19 cellular contexts compared by ENCODE assay signal in the genomic region with DNA sequence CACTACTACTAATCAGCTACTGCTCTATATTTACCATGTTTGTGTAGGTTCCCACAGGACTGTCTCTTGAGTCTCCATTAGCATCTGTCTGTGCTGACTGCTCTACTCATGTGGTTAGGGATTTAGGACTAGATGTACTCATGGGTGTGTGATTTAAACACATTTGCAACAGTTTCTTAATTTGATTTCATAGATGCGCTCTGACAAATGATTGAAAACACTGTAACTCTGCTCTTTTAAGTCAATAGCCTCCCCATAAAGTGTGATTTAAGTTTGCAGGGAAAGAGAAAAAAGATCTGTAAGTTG.
DNase-seq lines count a peak whose midpoint lies in the region; ATAC-seq and TF ChIP-seq lines count a peak whose summit lies in the region.
"Had no signal": no experiment of that assay in that cellular context is flagged by ENCODE, and none has a peak within 500 bp of the region (broad histone marks: within the 10 kb centered on the region; RNA-seq: fewer than 3 reads in every experiment).

No MANE protein-coding gene starts in this region.

- H3K36me3 ChIP-seq in BE2C, result no peaks in the 10 kb centered on the region
- no peaks in the 10 kb centered on the region for H3K36me3 ChIP-seq in SK-N-SH (replicated peaks in 1 of 2; ENCODE audit: control insufficient read depth in 1 of 2, insufficient read depth in 2 of 2, low read length in 1 of 2)
- no peaks in the 10 kb centered on the region for H3K36me3 ChIP-seq in CD4-positive, alpha-beta memory T cell (ENCODE audit: insufficient read depth, low read length)

- DNase-seq in BE2C (peak; percentile 37), NCI-H774 (lab: John Stamatoyannopoulos, UW) (peak; percentile 13), SK-N-SH (peak; percentile 33), glutamatergic neuron (no peak), CD14-positive monocyte (ENCODE audit: low spot score) (no peak)
- DNase-seq in CD4-positive, alpha-beta memory T cell, result no peak
- DNase-seq in stimulated activated CD4-positive, alpha-beta T cell treated with anti-CD3 and anti-CD28 coated beads, Interleukin-2, amount 100 ng/mL, for 24 hours, result no peak
- DNase-seq: CD8-positive, alpha-beta T cell; H7; HFFc6; NCI-H187; NCI-H2107; NCI-H345; NCI-H524 treated with DMSO at 0.1 percent for 48 hours; SIG-M5 had no signal

- H3K27me3 ChIP-seq in BE2C (no peaks in the 10 kb centered on the region), SK-N-SH (ENCODE audit: insufficient read depth) (no peaks in the 10 kb centered on the region)
- no peaks in the 10 kb centered on the region for H3K27me3 ChIP-seq in CD4-positive, alpha-beta memory T cell (ENCODE audit: insufficient read depth, low read length)

- no peaks in the 10 kb centered on the region for H3K27me3 Mint-ChIP-seq in glutamatergic neuron (ENCODE audit: unreplicated experiment)
- H3K27me3 Mint-ChIP-seq in CD4-positive, alpha-beta memory T cell, result no peaks in the 10 kb centered on the region
- peaks cover 0 to 2% (median 0%) of the 10 kb centered on the region in 3 donors for H3K27me3 Mint-ChIP-seq in CD14-positive monocyte (ENCODE audit: low read depth in 3 of 3)
- H3K27me3 Mint-ChIP-seq: B cell had no signal

- H3K4me3 ChIP-seq in BE2C (ENCODE audit: low read depth, low read length), result no peak overlapping the region
- no peak overlapping the region for H3K4me3 ChIP-seq in SK-N-SH (ENCODE audit: low read depth in 2 of 2, low read length in 1 of 2)
- H3K4me3 ChIP-seq in CD4-positive, alpha-beta memory T cell (ENCODE audit: low read length in 2 of 2), result no peak overlapping the region
- H3K4me3 ChIP-seq: K562 had no signal

- H3K4me1 Mint-ChIP-seq in glutamatergic neuron (ENCODE audit: low read depth, unreplicated experiment), result peaks cover 9% of the 10 kb centered on the region
- H3K4me1 Mint-ChIP-seq in CD4-positive, alpha-beta memory T cell, result no peaks in the 10 kb centered on the region
- H3K4me1 Mint-ChIP-seq in CD14-positive monocyte, result no peaks in the 10 kb centered on the region
- H3K4me1 Mint-ChIP-seq: B cell had no signal

- H3K27ac ChIP-seq in SK-N-SH (ENCODE audit: low read depth in 2 of 2, low read length in 1 of 2), result peak overlapping the region in 1 of 2 experiments; percentile 77; a peak in 2 of 4 replicates
- H3K27ac ChIP-seq in CD4-positive, alpha-beta memory T cell (ENCODE audit: low read depth, low read length), result no peak overlapping the region
- H3K27ac ChIP-seq: RWPE1 had no signal

- CTCF ChIA-PET in SK-N-SH (lab: Yijun Ruan, JAX), result interaction anchor here (1.4 kb wide), 1 partner anchor 56 kb away, joined by 3 read pairs; no protein-coding TSS in a partner anchor
- CTCF ChIA-PET in CD4-positive, alpha-beta memory T cell (lab: Charles Lee; ENCODE audit: partially characterized antibody), result no interaction called here

- H3K4me1 ChIP-seq in BE2C (peaks cover 9% of the 10 kb centered on the region), SK-N-SH (ENCODE audit: control insufficient read depth in 1 of 2, insufficient read depth in 2 of 2, low read depth in 1 of 2, low read length in 1 of 2) (peaks cover 0 to 6% of the 10 kb centered on the region in 2 experiments; a peak in 2 of 4 replicates)
- no peaks in the 10 kb centered on the region for H3K4me1 ChIP-seq in CD4-positive, alpha-beta memory T cell (ENCODE audit: insufficient read depth, low read length)

- 28% methylated on average over 1 of the region's 1 CpG for WGBS in SK-N-SH (ENCODE audit: low lambda C conversion rate)

- H4K20me1 ChIP-seq in SK-N-SH (ENCODE audit: insufficient read depth), result no peaks in the 10 kb centered on the region

- peak overlapping the region; percentile 3 for H3K4me3 Mint-ChIP-seq in glutamatergic neuron (ENCODE audit: unreplicated experiment)
- H3K4me3 Mint-ChIP-seq in CD4-positive, alpha-beta memory T cell, result no peak overlapping the region
- no peak overlapping the region for H3K4me3 Mint-ChIP-seq in CD14-positive monocyte
- H3K4me3 Mint-ChIP-seq: B cell; CD8-positive, alpha-beta T cell; HFFc6 had no signal

- TF ChIP-seq CTCF in BE2C (IDR thresholded peaks at IDR 0.05; ENCODE audit: low read depth, low read length), result no peak
- TF ChIP-seq CTCF in SK-N-SH (IDR thresholded peaks at IDR 0.05), result no peak
- no peak for TF ChIP-seq CTCF in glutamatergic neuron (IDR thresholded peaks at IDR 0.05; ENCODE audit: partially characterized antibody, unreplicated experiment)
- no peak for TF ChIP-seq CTCF in CD14-positive monocyte (IDR thresholded peaks at IDR 0.05)

- H2AFZ ChIP-seq in SK-N-SH (ENCODE audit: low read depth), result peak overlapping the region; percentile 17; the same call in 1 of the 2 replicates

- POLR2A ChIA-PET in SK-N-SH (lab: Yijun Ruan, JAX), result no interaction called here
- POLR2A ChIA-PET in CD4-positive, alpha-beta memory T cell (lab: Charles Lee; ENCODE audit: partially characterized antibody), result no interaction called here

- H3F3A ChIP-seq in SK-N-SH (replicated peaks; ENCODE audit: insufficient read depth), result no peaks in the 10 kb centered on the region

- H3K4me2 ChIP-seq in SK-N-SH, result no peak overlapping the region

- H3K36me3 Mint-ChIP-seq in glutamatergic neuron (ENCODE audit: unreplicated experiment) (peaks cover 8% of the 10 kb centered on the region), CD14-positive monocyte (no peaks in the 10 kb centered on the region)
- no peaks in the 10 kb centered on the region for H3K36me3 Mint-ChIP-seq in CD4-positive, alpha-beta memory T cell
- H3K36me3 Mint-ChIP-seq: CD8-positive, alpha-beta T cell had no signal

- H3K9me3 Mint-ChIP-seq in glutamatergic neuron (ENCODE audit: unreplicated experiment) (no peaks in the 10 kb centered on the region), CD14-positive monocyte (peaks cover 2 to 13% (median 8%) of the 10 kb centered on the region in 7 donors)
- peaks cover 3 to 10% (median 6%) of the 10 kb centered on the region in 8 donors for H3K9me3 Mint-ChIP-seq in CD4-positive, alpha-beta memory T cell
- H3K9me3 Mint-ChIP-seq: HFFc6 had no signal

- H3K79me2 ChIP-seq in SK-N-SH (ENCODE audit: insufficient read depth), result no peaks in the 10 kb centered on the region

- no peak for ATAC-seq in GM19351 (IDR thresholded peaks at IDR 0.05; ENCODE audit: unreplicated experiment)
- ATAC-seq: CD8-positive, alpha-beta T cell; K562 had no signal

- TF ChIP-seq RAD21 in SK-N-SH (IDR thresholded peaks at IDR 0.05; ENCODE audit: low read length), result no peak

- no peak overlapping the region for H3K27ac Mint-ChIP-seq in glutamatergic neuron (ENCODE audit: unreplicated experiment)
- H3K27ac Mint-ChIP-seq in CD4-positive, alpha-beta memory T cell, result no peak overlapping the region
- no peak overlapping the region for H3K27ac Mint-ChIP-seq in CD14-positive monocyte
- H3K27ac Mint-ChIP-seq: B cell; CD8-positive, alpha-beta T cell; HFFc6 had no signal

- H3K9me3 ChIP-seq in BE2C (no peaks in the 10 kb centered on the region; the same call in 1 of the 2 replicates), SK-N-SH (no peaks in the 10 kb centered on the region)
- no peaks in the 10 kb centered on the region for H3K9me3 ChIP-seq in CD4-positive, alpha-beta memory T cell (ENCODE audit: control insufficient read depth in 1 of 2, low read length in 2 of 2)

- no peak for TF ChIP-seq EP300 in SK-N-SH (IDR thresholded peaks at IDR 0.05; ENCODE audit: borderline replicate concordance in 1 of 2, low read depth in 1 of 2, low read length in 1 of 2)

- intact Hi-C loops in CD4-positive, alpha-beta memory T cell (cut with micrococcal nuclease), result no loop called here
- intact Hi-C loops in CD14-positive monocyte (cut with micrococcal nuclease), result no loop called here

- no peaks in the 10 kb centered on the region for H3K9me2 ChIP-seq in SK-N-SH

- H3K9ac ChIP-seq in SK-N-SH, result no peak overlapping the region

TF ChIP-seq in SK-N-SH, 30 proteins besides CTCF, POLR2A, EP300 and RAD21:
- TF ChIP-seq, protein P1, sequence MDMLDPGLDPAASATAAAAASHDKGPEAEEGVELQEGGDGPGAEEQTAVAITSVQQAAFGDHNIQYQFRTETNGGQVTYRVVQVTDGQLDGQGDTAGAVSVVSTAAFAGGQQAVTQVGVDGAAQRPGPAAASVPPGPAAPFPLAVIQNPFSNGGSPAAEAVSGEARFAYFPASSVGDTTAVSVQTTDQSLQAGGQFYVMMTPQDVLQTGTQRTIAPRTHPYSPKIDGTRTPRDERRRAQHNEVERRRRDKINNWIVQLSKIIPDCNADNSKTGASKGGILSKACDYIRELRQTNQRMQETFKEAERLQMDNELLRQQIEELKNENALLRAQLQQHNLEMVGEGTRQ (IDR thresholded peaks at IDR 0.05; ENCODE audit: borderline replicate concordance, low read depth, low read length), result no peak

Comparison
In these comparisons a context has a peak if more than half of its experiments do, and no peak if none do; other contexts are left out.
1. DNase-seq: peak in BE2C (single experiment), NCI-H774 (single experiment) and SK-N-SH (single experiment); none in glutamatergic neuron (single experiment), CD4-positive, alpha-beta memory T cell (0 of 5), stimulated activated CD4-positive, alpha-beta T cell treated with anti-CD3 and anti-CD28 coated beads, Interleukin-2, amount 100 ng/mL, for 24 hours (0 of 2) and CD14-positive monocyte (single experiment).